ENCODE assay signal across 30 cellular contexts in the genomic region with DNA sequence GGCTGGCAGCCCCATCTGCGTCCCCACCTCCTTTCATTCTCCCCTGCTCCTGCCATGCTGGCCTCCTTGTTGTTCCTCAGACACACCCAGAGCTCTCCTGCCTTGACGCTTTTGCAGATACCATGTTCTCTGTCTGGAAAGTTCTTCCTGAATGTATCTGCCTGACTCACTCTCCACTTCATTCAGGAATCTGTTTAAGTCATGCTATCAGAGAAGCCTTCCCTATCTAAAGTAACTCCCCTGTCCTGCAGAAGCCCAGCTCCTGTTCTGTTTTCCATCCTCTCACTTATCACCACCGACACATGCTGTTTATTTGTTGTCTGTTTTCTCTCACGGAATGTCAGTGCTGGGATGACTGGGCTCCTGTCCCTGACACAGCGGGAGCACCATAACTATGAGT.
A peak's percentile ranks its signal among the peaks of the same experiment; 100 is the strongest.
DNase-seq lines count a peak whose midpoint lies in the region; ATAC-seq and TF ChIP-seq lines count a peak whose summit lies in the region.
"Had no signal": no experiment of that assay in that cellular context is flagged by ENCODE, and none has a peak within 500 bp of the region (broad histone marks: within the 10 kb centered on the region; RNA-seq: fewer than 3 reads in every experiment).

No MANE protein-coding gene starts in this region.

- H3K4me3 ChIP-seq in HUES6 (ENCODE audit: low read depth, low read length), result no peak overlapping the region
- H3K4me3 ChIP-seq in cardiac muscle cell, result no peak overlapping the region
- no peak overlapping the region for H3K4me3 ChIP-seq in mesenchymal stem cell (ENCODE audit: insufficient read depth in 1 of 2, low read depth in 1 of 2, low read length in 2 of 2)
- H3K4me3 ChIP-seq: GM12878, PC-9 had no signal

- no peaks in the 10 kb centered on the region for H3K4me1 Mint-ChIP-seq in stimulated activated naive CD8-positive, alpha-beta T cell treated with anti-CD3 and anti-CD28 coated beads, Interleukin-15, amount 100 ng/mL, for 72 hours
- H3K4me1 Mint-ChIP-seq: activated CD4-positive, alpha-beta T cell treated with anti-CD3 and anti-CD28 coated beads, Interleukin-2, amount 10 ng/mL, durations not matched to agents 7 days and 5 days; activated naive CD8-positive, alpha-beta T cell treated with anti-CD3 and anti-CD28 coated beads for 36 hours; CD8-positive, alpha-beta memory T cell; naive thymus-derived CD4-positive, alpha-beta T cell; stimulated activated effector memory CD8-positive, alpha-beta T cell treated with anti-CD3 and anti-CD28 coated beads, Interleukin-12 subunit alpha, Interleukin-12 subunit beta, amount 100 ng/mL, for 72 hours; T-cell had no signal

- no peak overlapping the region for H3K4me2 ChIP-seq in mesenchymal stem cell (ENCODE audit: low read length, poor library complexity, severe bottlenecking)

- H2BK120ac ChIP-seq in mesenchymal stem cell (ENCODE audit: low read depth, low read length), result no peak overlapping the region

- 18% methylated on average over 5 of the region's 5 CpGs for WGBS in mesenchymal stem cell

- H3K27ac ChIP-seq in HUES6 (ENCODE audit: low read depth, low read length), result peak overlapping the region; percentile 37; the same call in 1 of the 2 replicates
- H3K27ac ChIP-seq in cardiac muscle cell, result peak overlapping the region; percentile 52
- H3K27ac ChIP-seq in mesenchymal stem cell (ENCODE audit: low read length, poor library complexity, severe bottlenecking), result no peak overlapping the region

- no peak overlapping the region for H3K23ac ChIP-seq in mesenchymal stem cell (ENCODE audit: low read length in 2 of 2)

- in situ Hi-C loops in ACHN (cut with HindIII; ENCODE audit: low pct_ligation_motif_present, low pct_unique_long_range_greater_than_20kb, low sequenced_read_pairs), result no loop called here

- no peak overlapping the region for H2BK15ac ChIP-seq in mesenchymal stem cell (ENCODE audit: low read depth, poor library complexity, severe bottlenecking)

- peak overlapping the region; percentile 78 for H4K91ac ChIP-seq in mesenchymal stem cell (ENCODE audit: low read length)

- H3K9me3 ChIP-seq in HUES6 (ENCODE audit: control insufficient read depth, insufficient read depth, low read depth, low read length) (no peaks in the 10 kb centered on the region), cardiac muscle cell (ENCODE audit: low read depth) (no peaks in the 10 kb centered on the region), mesenchymal stem cell (ENCODE audit: control insufficient read depth, low read length) (no peaks in the 10 kb centered on the region)

- ATAC-seq in stimulated activated naive CD8-positive, alpha-beta T cell treated with anti-CD3 and anti-CD28 coated beads, Interleukin-15, amount 100 ng/mL, for 72 hours, result no peak
- ATAC-seq: effector memory CD8-positive, alpha-beta T cell; GM12878; left lobe of liver; naive thymus-derived CD4-positive, alpha-beta T cell; stimulated activated effector memory CD8-positive, alpha-beta T cell treated with anti-CD3 and anti-CD28 coated beads, Interleukin-12 subunit alpha, Interleukin-12 subunit beta, amount 100 ng/mL, for 72 hours; T-cell; WTC11 had no signal

- no peaks in the 10 kb centered on the region for H3K9me3 Mint-ChIP-seq in stimulated activated naive CD8-positive, alpha-beta T cell treated with anti-CD3 and anti-CD28 coated beads, Interleukin-15, amount 100 ng/mL, for 72 hours
- H3K9me3 Mint-ChIP-seq: activated CD4-positive, alpha-beta T cell treated with anti-CD3 and anti-CD28 coated beads, Interleukin-2, amount 10 ng/mL, durations not matched to agents 7 days and 5 days; activated naive CD8-positive, alpha-beta T cell treated with anti-CD3 and anti-CD28 coated beads for 36 hours; CD8-positive, alpha-beta memory T cell; effector memory CD8-positive, alpha-beta T cell; naive thymus-derived CD4-positive, alpha-beta T cell; stimulated activated effector memory CD8-positive, alpha-beta T cell treated with anti-CD3 and anti-CD28 coated beads, Interleukin-12 subunit alpha, Interleukin-12 subunit beta, amount 100 ng/mL, for 72 hours; T-cell; WTC11 had no signal

- peak overlapping the region; percentile 85 to 89 for H3K18ac ChIP-seq in mesenchymal stem cell (ENCODE audit: low read depth in 1 of 2, low read length in 2 of 2)

- peak overlapping the region; percentile 63 for H3K9ac ChIP-seq in HUES6 (ENCODE audit: low read length)
- H3K9ac ChIP-seq in mesenchymal stem cell (ENCODE audit: low read length), result no peak overlapping the region

- H3K27ac Mint-ChIP-seq in stimulated activated naive CD8-positive, alpha-beta T cell treated with anti-CD3 and anti-CD28 coated beads, Interleukin-15, amount 100 ng/mL, for 72 hours, result no peak overlapping the region
- H3K27ac Mint-ChIP-seq: activated CD4-positive, alpha-beta T cell treated with anti-CD3 and anti-CD28 coated beads, Interleukin-2, amount 10 ng/mL, durations not matched to agents 7 days and 5 days; activated naive CD8-positive, alpha-beta T cell treated with anti-CD3 and anti-CD28 coated beads for 36 hours; CD8-positive, alpha-beta memory T cell; effector memory CD8-positive, alpha-beta T cell; naive thymus-derived CD4-positive, alpha-beta T cell; stimulated activated effector memory CD8-positive, alpha-beta T cell treated with anti-CD3 and anti-CD28 coated beads, Interleukin-12 subunit alpha, Interleukin-12 subunit beta, amount 100 ng/mL, for 72 hours; T-cell; type B pancreatic cell; WTC11 had no signal

- no peak overlapping the region for H2BK5ac ChIP-seq in mesenchymal stem cell (ENCODE audit: low read depth, low read length, poor library complexity, severe bottlenecking)

- no peak for TF ChIP-seq CTCF in cardiac muscle cell (IDR thresholded peaks at IDR 0.05; ENCODE audit: low read depth, low read length)

- no peaks in the 10 kb centered on the region for H3K27me3 Mint-ChIP-seq in stimulated activated naive CD8-positive, alpha-beta T cell treated with anti-CD3 and anti-CD28 coated beads, Interleukin-15, amount 100 ng/mL, for 72 hours
- H3K27me3 Mint-ChIP-seq: activated CD4-positive, alpha-beta T cell treated with anti-CD3 and anti-CD28 coated beads, Interleukin-2, amount 10 ng/mL, durations not matched to agents 7 days and 5 days; activated naive CD8-positive, alpha-beta T cell treated with anti-CD3 and anti-CD28 coated beads for 36 hours; type B pancreatic cell had no signal

- H3K14ac ChIP-seq in mesenchymal stem cell (ENCODE audit: low read length in 2 of 2), result no peak overlapping the region

- peak overlapping the region; percentile 72 for H4K8ac ChIP-seq in mesenchymal stem cell (ENCODE audit: low read length)

- no peak overlapping the region for H3K4me3 Mint-ChIP-seq in stimulated activated naive CD8-positive, alpha-beta T cell treated with anti-CD3 and anti-CD28 coated beads, Interleukin-15, amount 100 ng/mL, for 72 hours
- H3K4me3 Mint-ChIP-seq: activated CD4-positive, alpha-beta T cell treated with anti-CD3 and anti-CD28 coated beads, Interleukin-2, amount 10 ng/mL, durations not matched to agents 7 days and 5 days; activated naive CD8-positive, alpha-beta T cell treated with anti-CD3 and anti-CD28 coated beads for 36 hours; CD8-positive, alpha-beta memory T cell; effector memory CD8-positive, alpha-beta T cell; naive thymus-derived CD4-positive, alpha-beta T cell; stimulated activated effector memory CD8-positive, alpha-beta T cell treated with anti-CD3 and anti-CD28 coated beads, Interleukin-12 subunit alpha, Interleukin-12 subunit beta, amount 100 ng/mL, for 72 hours; T-cell; type B pancreatic cell; WTC11 had no signal

- H2AK5ac ChIP-seq in mesenchymal stem cell (ENCODE audit: low read length, severe bottlenecking), result no peak overlapping the region

- no peak overlapping the region for H2AFZ ChIP-seq in mesenchymal stem cell (ENCODE audit: low read depth, low read length)
- H2AFZ ChIP-seq: PC-9 had no signal

- H3K36me3 ChIP-seq in HUES6 (ENCODE audit: control insufficient read depth, insufficient read depth, low read length) (no peaks in the 10 kb centered on the region), cardiac muscle cell (no peaks in the 10 kb centered on the region), mesenchymal stem cell (ENCODE audit: control insufficient read depth in 1 of 2, insufficient read depth in 2 of 2, low read depth in 1 of 2, low read length in 2 of 2) (no peaks in the 10 kb centered on the region)

- peak; percentile 92 for DNase-seq in amniotic epithelial cell (ENCODE audit: low read depth)
- DNase-seq in cardiac muscle cell (ENCODE audit: low read depth in 1 of 2, low spot score in 1 of 2), result peak in 1 of 2 donors; percentile 44
- DNase-seq in mesenchymal stem cell, result peak; percentile 91
- no peak for DNase-seq in ACHN
- no peak for DNase-seq in pons (ENCODE audit: low spot score)
- DNase-seq in stimulated activated naive CD8-positive, alpha-beta T cell treated with anti-CD3 and anti-CD28 coated beads, Interleukin-15, amount 100 ng/mL, for 72 hours, result no peak
- DNase-seq in DMS 273 treated with DMSO at 0.1 percent for 48 hours (lab: John Stamatoyannopoulos, UW), result no peak
- DNase-seq: activated CD4-positive, alpha-beta T cell treated with anti-CD3 and anti-CD28 coated beads, Interleukin-2, amount 10 ng/mL, durations not matched to agents 7 days and 5 days; activated effector memory CD4-positive, alpha-beta T cell treated with Interleukin-2 at 50 U/mL for 16 hours; activated naive CD8-positive, alpha-beta T cell treated with anti-CD3 and anti-CD28 coated beads for 36 hours; activated T-cell treated with anti-CD3 and anti-CD28 coated beads, Interleukin-2, amount 50 U/mL, for 1 hour; aorta; CD8-positive, alpha-beta memory T cell; central memory CD4-positive, alpha-beta T cell; effector memory CD8-positive, alpha-beta T cell; foreskin melanocyte; H7; midbrain; naive thymus-derived CD4-positive, alpha-beta T cell; NCI-H1417; NCI-H2029; PC-9; SIG-M5; T-cell had no signal

- H3K4ac ChIP-seq in mesenchymal stem cell (ENCODE audit: low read depth in 1 of 2, low read length in 2 of 2), result peak overlapping the region; percentile 71 to 73

- H3K79me1 ChIP-seq in mesenchymal stem cell (replicated peaks; ENCODE audit: low read length, poor library complexity, severe bottlenecking), result no peaks in the 10 kb centered on the region

- H3K4me1 ChIP-seq in HUES6 (ENCODE audit: control insufficient read depth, insufficient read depth, low read length), result peaks cover 26% of the 10 kb centered on the region
- H3K4me1 ChIP-seq in cardiac muscle cell (ENCODE audit: low read depth), result no peaks in the 10 kb centered on the region
- peaks cover 15% of the 10 kb centered on the region for H3K4me1 ChIP-seq in mesenchymal stem cell (ENCODE audit: control insufficient read depth, insufficient read depth, low read depth, low read length)

- H2BK12ac ChIP-seq in mesenchymal stem cell (ENCODE audit: low read length in 2 of 2), result peak overlapping the region; percentile 64 to 89

- H3K27me3 ChIP-seq in HUES6 (ENCODE audit: control insufficient read depth, insufficient read depth, low read length) (no peaks in the 10 kb centered on the region), cardiac muscle cell (no peaks in the 10 kb centered on the region), mesenchymal stem cell (ENCODE audit: control insufficient read depth in 1 of 2, insufficient read depth in 1 of 2, low read length in 2 of 2) (peaks cover 0 to 37% of the 10 kb centered on the region in 2 experiments)

Comparison
In these comparisons a context has a peak if more than half of its experiments do, and no peak if none do; other contexts are left out.
1. DNase-seq: peak in amniotic epithelial cell (single experiment) and mesenchymal stem cell (single experiment); none in ACHN (single experiment), pons (single experiment), stimulated activated naive CD8-positive, alpha-beta T cell treated with anti-CD3 and anti-CD28 coated beads, Interleukin-15, amount 100 ng/mL, for 72 hours (0 of 2) and DMS 273 treated with DMSO at 0.1 percent for 48 hours (single experiment).